In genomic region chr16:85650864-85651811, GRCh38 we compare ENCODE assay signal across 10 cellular contexts. TPM values are rescaled to one million over a fixed set of nuclear protein-coding genes. Genes with fewer than 3 reads are reported as not detected.
DNase-seq lines count a peak whose midpoint lies in the region; ATAC-seq and TF ChIP-seq lines count a peak whose summit lies in the region.
"Had no signal": no experiment of that assay in that cellular context is flagged by ENCODE, and none has a peak within 500 bp of the region (broad histone marks: within the 10 kb centered on the region; RNA-seq: fewer than 3 reads in every experiment).

No MANE protein-coding gene starts in this region.

- TF ChIP-seq CTCF in C4-2B (conservative IDR thresholded peaks at IDR 0.05) (no peak), fibroblast of lung (conservative IDR thresholded peaks at IDR 0.05 in 1 of 2, IDR thresholded peaks at IDR 0.05 in 1 of 2; ENCODE audit: low read depth in 1 of 2, low read length in 2 of 2) (no peak)

- in situ Hi-C loops in KBM-7 (cut with MboI; ENCODE audit: low pct_unique_long_range_greater_than_20kb, low sequenced_read_pairs): loop anchor here (25.0 kb wide), 1 partner anchor 336 kb away; no protein-coding TSS in a partner anchor

- no peak for ATAC-seq in HG03159 (IDR thresholded peaks at IDR 0.05; ENCODE audit: unreplicated experiment)
- ATAC-seq: activated CD4-positive, alpha-beta T cell treated with anti-CD3 and anti-CD28 coated beads for 36 hours had no signal

- DNase-seq in NCI-H526 treated with DMSO at 0.1 percent for 48 hours (lab: John Stamatoyannopoulos, UW): peak; percentile 25
- DNase-seq in fibroblast of lung (ENCODE audit: low read depth in 2 of 2): peak; percentile 21 to 32
- DNase-seq in neuronal stem cell (ENCODE audit: low spot score): no peak
- DNase-seq in KBM-7: no peak
- DNase-seq in NCI-H226: no peak
- DNase-seq in mesendoderm: no peak
- DNase-seq: activated CD4-positive, alpha-beta T cell treated with anti-CD3 and anti-CD28 coated beads for 36 hours; Peyer's patch had no signal

- no peak overlapping the region for H3K4me2 ChIP-seq in fibroblast of lung (ENCODE audit: extremely low read depth, insufficient read depth, low read length)
- H3K4me2 ChIP-seq in neuronal stem cell (ENCODE audit: insufficient read depth, low read length, poor library complexity, severe bottlenecking): no peak overlapping the region
- H3K4me2 ChIP-seq in mesendoderm (ENCODE audit: low read length): no peak overlapping the region

- H4K5ac ChIP-seq in mesendoderm (ENCODE audit: low read length): no peak overlapping the region

- no peaks in the 10 kb centered on the region for H4K20me1 ChIP-seq in fibroblast of lung (ENCODE audit: control insufficient read depth, extremely low read depth, insufficient read depth, low read length)

- H3K18ac ChIP-seq in neuronal stem cell (ENCODE audit: low read length) (peak overlapping the region; percentile 95), mesendoderm (ENCODE audit: low read length) (no peak overlapping the region)

- H3K27ac ChIP-seq in C4-2B: peak overlapping the region; percentile 44
- no peak overlapping the region for H3K27ac ChIP-seq in fibroblast of lung (ENCODE audit: insufficient read depth, low read length)
- peak overlapping the region; percentile 59 for H3K27ac ChIP-seq in neuronal stem cell (replicated peaks; ENCODE audit: low read length)
- H3K27ac ChIP-seq in mesendoderm (ENCODE audit: low read depth, low read length): no peak overlapping the region

- H3K79me2 ChIP-seq in fibroblast of lung (ENCODE audit: control insufficient read depth, insufficient read depth, low read length) (no peaks in the 10 kb centered on the region), mesendoderm (ENCODE audit: control insufficient read depth, insufficient read depth, low read length) (peaks cover 2% of the 10 kb centered on the region)

- peak overlapping the region; percentile 43 for H4K8ac ChIP-seq in neuronal stem cell (ENCODE audit: low read depth, low read length)
- no peak overlapping the region for H4K8ac ChIP-seq in mesendoderm (ENCODE audit: low read depth, low read length)

- H3K56ac ChIP-seq in mesendoderm (ENCODE audit: low read length): no peak overlapping the region

- H3K4me3 ChIP-seq in fibroblast of lung (replicated peaks in 1 of 4; ENCODE audit: control extremely low read depth in 1 of 4, insufficient read depth in 1 of 4, low read depth in 3 of 4, low read length in 4 of 4) (no peak overlapping the region), neuronal stem cell (ENCODE audit: low read length in 2 of 2) (no peak overlapping the region), mesendoderm (ENCODE audit: low read length) (no peak overlapping the region)
- H3K4me3 ChIP-seq: Peyer's patch had no signal

- peak overlapping the region; percentile 53 for H4K91ac ChIP-seq in neuronal stem cell (ENCODE audit: low read depth, low read length, poor library complexity)

- H3K27me3 ChIP-seq in fibroblast of lung (ENCODE audit: control insufficient read depth, insufficient read depth, low read length): no peaks in the 10 kb centered on the region
- H3K27me3 ChIP-seq in neuronal stem cell (ENCODE audit: control insufficient read depth in 3 of 3, insufficient read depth in 3 of 3, low read depth in 1 of 3, low read length in 3 of 3): no peaks in the 10 kb centered on the region
- H3K27me3 ChIP-seq in mesendoderm (ENCODE audit: insufficient read depth, low read length, poor library complexity): no peaks in the 10 kb centered on the region
- H3K27me3 ChIP-seq: Peyer's patch had no signal

- H2AK5ac ChIP-seq in neuronal stem cell (ENCODE audit: low read depth, low read length): peak overlapping the region; percentile 99
- H2AK5ac ChIP-seq in mesendoderm (ENCODE audit: low read length): no peak overlapping the region

- H3K79me1 ChIP-seq in neuronal stem cell (ENCODE audit: low read depth, low read length) (peaks cover 6% of the 10 kb centered on the region), mesendoderm (ENCODE audit: low read length) (peaks cover 2% of the 10 kb centered on the region)

- no peaks in the 10 kb centered on the region for H3K9me3 ChIP-seq in fibroblast of lung (ENCODE audit: control insufficient read depth, insufficient read depth, low read depth, low read length)
- no peaks in the 10 kb centered on the region for H3K9me3 ChIP-seq in neuronal stem cell (replicated peaks in 1 of 2; ENCODE audit: control insufficient read depth in 2 of 2, insufficient read depth in 1 of 2, low read depth in 1 of 2, low read length in 2 of 2)
- H3K9me3 ChIP-seq: Peyer's patch had no signal

- peak overlapping the region; percentile 99 for H2BK15ac ChIP-seq in neuronal stem cell (ENCODE audit: low read length)
- H2BK15ac ChIP-seq in mesendoderm (replicated peaks; ENCODE audit: low read depth): no peak overlapping the region

- peak overlapping the region; percentile 96 for H2BK120ac ChIP-seq in neuronal stem cell (ENCODE audit: low read depth, low read length)
- no peak overlapping the region for H2BK120ac ChIP-seq in mesendoderm (ENCODE audit: low read depth, low read length)

- H2AFZ ChIP-seq in fibroblast of lung (ENCODE audit: low read length) (no peak overlapping the region), neuronal stem cell (ENCODE audit: low read length) (no peak overlapping the region)

- peak overlapping the region; percentile 14 for H2BK12ac ChIP-seq in neuronal stem cell (ENCODE audit: low read length)

- no peak overlapping the region for H3K9ac ChIP-seq in fibroblast of lung (ENCODE audit: insufficient read depth, low read length)
- H3K9ac ChIP-seq in neuronal stem cell (ENCODE audit: low read depth, low read length, poor library complexity): peak overlapping the region; percentile 80
- H3K9ac ChIP-seq in mesendoderm (ENCODE audit: low read length): no peak overlapping the region

- H3K23ac ChIP-seq in neuronal stem cell (ENCODE audit: low read depth, low read length, poor library complexity): peak overlapping the region; percentile 73
- H3K23ac ChIP-seq in mesendoderm (ENCODE audit: low read length): no peak overlapping the region

- WGBS in neuronal stem cell (ENCODE audit: extremely low coverage in 2 of 2, insufficient read length in 2 of 2, insufficient replicate concordance in 1 of 2), 2 donors: no CpG with 5 or more reads among the region's 43 CpGs
- WGBS in mesendoderm (ENCODE audit: extremely low coverage, insufficient coverage, low lambda C conversion rate): no CpG with 5 or more reads among the region's 43 CpGs

- H3K4me1 ChIP-seq in fibroblast of lung (ENCODE audit: control insufficient read depth, extremely low read depth, insufficient read depth, low read length) (peaks cover 10% of the 10 kb centered on the region), neuronal stem cell (ENCODE audit: control insufficient read depth in 2 of 2, insufficient read depth in 1 of 2, low read depth in 1 of 2, low read length in 2 of 2) (peaks cover 19 to 23% of the 10 kb centered on the region in 2 donors), mesendoderm (ENCODE audit: control insufficient read depth, low read depth, low read length) (no peaks in the 10 kb centered on the region)

- H2BK5ac ChIP-seq in neuronal stem cell (ENCODE audit: low read length) (peak overlapping the region; percentile 94), mesendoderm (ENCODE audit: low read length) (no peak overlapping the region)

- peak overlapping the region; percentile 53 for H3K4ac ChIP-seq in neuronal stem cell (ENCODE audit: low read length)
- H3K4ac ChIP-seq in mesendoderm (ENCODE audit: low read depth, low read length): no peak overlapping the region

- H3K36me3 ChIP-seq in fibroblast of lung (ENCODE audit: control insufficient read depth, insufficient read depth, low read length): peaks cover 14% of the 10 kb centered on the region
- peaks cover 8 to 68% of the 10 kb centered on the region in 2 donors for H3K36me3 ChIP-seq in neuronal stem cell (replicated peaks in 1 of 2; ENCODE audit: control insufficient read depth in 2 of 2, insufficient read depth in 2 of 2, low read length in 2 of 2)
- H3K36me3 ChIP-seq in mesendoderm (ENCODE audit: control insufficient read depth, insufficient read depth, low read length): peaks cover 1% of the 10 kb centered on the region

- H3K14ac ChIP-seq in neuronal stem cell (ENCODE audit: low read length): peak overlapping the region; percentile 9

RNA-seq across cellular contexts. Expression of gene GINS2, which starts 37.6 kb away (rescaled TPM):
- total RNA-seq in fibroblast of lung: 0.26 and 1.8 TPM in 2 replicates
- polyA plus RNA-seq in fibroblast of lung: 5.5 and 18.3 TPM in 2 replicates
- polyA plus RNA-seq in fibroblast of lung (2012): 5.4 and 17.3 TPM in 2 replicates
- 2.6 and 6.7 TPM in 2 replicates for polyA minus RNA-seq in fibroblast of lung (ENCODE audit: low replicate concordance)
- 32.2 TPM for polyA plus RNA-seq in neuronal stem cell (2013, experiment 1 of 2)
- 33.2 TPM for polyA plus RNA-seq in neuronal stem cell (2013, experiment 2 of 2)
- polyA plus RNA-seq in mesendoderm (2013, experiment 1 of 2): 37.8 TPM
- 38.6 TPM for polyA plus RNA-seq in mesendoderm (2013, experiment 2 of 2)

RNA-seq across cellular contexts. Expression of gene GSE1, which starts 38.0 kb away (rescaled TPM):
- total RNA-seq in fibroblast of lung: 31.1 and 35.7 TPM in 2 replicates
- 11.0 and 13.0 TPM in 2 replicates for polyA plus RNA-seq in fibroblast of lung
- polyA plus RNA-seq in fibroblast of lung (2012): 17.9 and 19.8 TPM in 2 replicates
- 16.8 and 21.8 TPM in 2 replicates for polyA minus RNA-seq in fibroblast of lung (ENCODE audit: low replicate concordance)
- 5.7 TPM for polyA plus RNA-seq in neuronal stem cell (2013, experiment 1 of 2)
- 6.2 TPM for polyA plus RNA-seq in neuronal stem cell (2013, experiment 2 of 2)
- 16.7 TPM for polyA plus RNA-seq in mesendoderm (2013, experiment 1 of 2)
- polyA plus RNA-seq in mesendoderm (2013, experiment 2 of 2): 17.3 TPM

Comparison
In these comparisons a context has a peak if more than half of its experiments do, and no peak if none do; other contexts are left out.
1. H3K27ac ChIP-seq: peak in C4-2B (single experiment) and neuronal stem cell (single experiment); none in fibroblast of lung (single experiment) and mesendoderm (single experiment).
2. DNase-seq: peak in NCI-H526 treated with DMSO at 0.1 percent for 48 hours (single experiment) and fibroblast of lung (2 of 2); none in neuronal stem cell (single experiment), KBM-7 (single experiment), NCI-H226 (single experiment) and mesendoderm (single experiment).